10 cellular contexts compared by ENCODE assay signal in genomic region chr2:36708119-36708741, GRCh38. TPM values are rescaled to one million over a fixed set of nuclear protein-coding genes. Genes with fewer than 3 reads are reported as not detected.
DNase-seq lines count a peak whose midpoint lies in the region; ATAC-seq, FAIRE-seq and TF ChIP-seq lines count a peak whose summit lies in the region.
"Had no signal": no experiment of that assay in that cellular context is flagged by ENCODE, and none has a peak within 500 bp of the region (broad histone marks: within the 10 kb centered on the region; RNA-seq: fewer than 3 reads in every experiment).

No MANE protein-coding gene starts in this region.

- H3K23me2 ChIP-seq in H9 (ENCODE audit: insufficient read length, low read depth, low read length, poor library complexity, severe bottlenecking): no peaks in the 10 kb centered on the region

- H3K9me3 ChIP-seq in H9 (ENCODE audit: control insufficient read depth, low read depth, low read length) (no peaks in the 10 kb centered on the region), right cardiac atrium (ENCODE audit: control insufficient read depth, low read length) (no peaks in the 10 kb centered on the region)

- H3K27me3 ChIP-seq in H9 (ENCODE audit: insufficient read depth, low read length) (no peaks in the 10 kb centered on the region), right cardiac atrium (ENCODE audit: control insufficient read depth, insufficient read depth) (no peaks in the 10 kb centered on the region)

- H3K56ac ChIP-seq in H9 (ENCODE audit: insufficient read length, low read depth, low read length): no peak overlapping the region

- no peaks in the 10 kb centered on the region for H3K79me2 ChIP-seq in H9 (ENCODE audit: insufficient read depth, low read length)

- no peak overlapping the region for H2BK5ac ChIP-seq in H9 (ENCODE audit: insufficient read length, low read length)

- H3K27ac ChIP-seq in H9 (ENCODE audit: insufficient read length, low read depth, low read length) (no peak overlapping the region), right cardiac atrium (ENCODE audit: low read length) (peak overlapping the region; percentile 39)

- H3K9me3 Mint-ChIP-seq in H9: peaks cover 8 to 9% of the 10 kb centered on the region in 2 experiments; a peak in 4 of 5 replicates

- H4K91ac ChIP-seq in H9 (ENCODE audit: insufficient read length, low read depth, low read length): no peak overlapping the region

- no peaks in the 10 kb centered on the region for H3K79me1 ChIP-seq in H9 (ENCODE audit: insufficient read depth, low read depth, low read length, poor library complexity, severe bottlenecking)

- no peak overlapping the region for H3K9ac ChIP-seq in H9 (ENCODE audit: extremely low read depth, insufficient read length, low read length)

- no peak overlapping the region for H3K18ac ChIP-seq in H9 (ENCODE audit: insufficient read length, low read depth, low read length)

- no peak overlapping the region for H2BK15ac ChIP-seq in H9 (ENCODE audit: low read depth, low read length)

- no peak overlapping the region for H3K4me2 ChIP-seq in H9 (ENCODE audit: insufficient read depth, insufficient read length, low read length)

- H3T11ph ChIP-seq in H9 (ENCODE audit: low read length): no peak overlapping the region

- no peak for ATAC-seq in right cardiac atrium
- ATAC-seq: GM12878 had no signal

- no peak overlapping the region for H4K8ac ChIP-seq in H9 (replicated peaks; ENCODE audit: insufficient read length, low read depth, low read length)

- no peak overlapping the region for H2AFZ ChIP-seq in H9 (ENCODE audit: low read length)

- DNase-seq in H9 (no peak), amniotic stem cell (lab: John Stamatoyannopoulos, UW) (peak; percentile 68), right cardiac atrium (no peak), urothelium cell line (ENCODE audit: low spot score) (peak; percentile 44), NK-92 (lab: John Stamatoyannopoulos, UW; ENCODE audit: unreplicated experiment) (no peak), HUDEP-2 (lab: John Stamatoyannopoulos, UW; ENCODE audit: unreplicated experiment in 76 of 76) (no peak)
- no peak for DNase-seq in stimulated activated CD4-positive, alpha-beta T cell treated with anti-CD3 and anti-CD28 coated beads, Interleukin-4, amount 100 ng/mL, for 1 hour
- DNase-seq: activated CD4-positive, alpha-beta T cell treated with anti-CD3 and anti-CD28 coated beads for 4 hours; stimulated activated CD4-positive, alpha-beta T cell treated with anti-CD3 and anti-CD28 coated beads, Interleukin-15, amount 100 ng/mL, for 24 hours had no signal

- H3K27ac Mint-ChIP-seq in H9: peak overlapping the region in 1 of 3 experiments; percentile 3; a peak in 1 of 7 replicates

- no peak overlapping the region for H3K4ac ChIP-seq in H9 (ENCODE audit: low read depth, low read length)

- H4K20me1 ChIP-seq in H9 (ENCODE audit: control insufficient read depth, insufficient read depth, insufficient read length): no peaks in the 10 kb centered on the region

- no peak overlapping the region for H3K4me3 ChIP-seq in right cardiac atrium (ENCODE audit: low read length)
- H3K4me3 ChIP-seq: GM12878 had no signal

- H3K14ac ChIP-seq in H9 (ENCODE audit: insufficient read depth, low read length): no peak overlapping the region

- no peak overlapping the region for H3K4me3 Mint-ChIP-seq in H9

- no peak overlapping the region for H3K23ac ChIP-seq in H9 (ENCODE audit: insufficient read length, low read depth, low read length)

- peak; percentile 34 for TF ChIP-seq CTCF in H9 (conservative IDR thresholded peaks at IDR 0.05)

- H3K4me1 Mint-ChIP-seq in H9: peaks cover 16 to 18% of the 10 kb centered on the region in 2 experiments

- intact Hi-C loops in right cardiac atrium (cut with DNase I): no loop called here

- H3K36me3 Mint-ChIP-seq in H9 (ENCODE audit: insufficient read depth in 1 of 3, low read depth in 3 of 3): peaks cover 3 to 10% (median 4%) of the 10 kb centered on the region in 3 experiments; a peak in 6 of 7 replicates

- no peak for FAIRE-seq in urothelium cell line (lab: Jason Lieb, UNC)
- FAIRE-seq: GM12878 had no signal

- H2BK12ac ChIP-seq in H9 (ENCODE audit: insufficient read length, low read depth, low read length): no peak overlapping the region

- WGBS in H9 (ENCODE audit: extremely low coverage, insufficient read length, low lambda C conversion rate): no CpG with 5 or more reads among the region's 8 CpGs
- WGBS in right cardiac atrium: 58% methylated on average over 8 of the region's 8 CpGs

- no peaks in the 10 kb centered on the region for H3K27me3 Mint-ChIP-seq in H9 (ENCODE audit: low read depth)

- H4K5ac ChIP-seq in H9 (ENCODE audit: insufficient read length, low read depth, low read length): no peak overlapping the region

- H3K4me1 ChIP-seq in H9 (ENCODE audit: insufficient read depth, low read length): no peaks in the 10 kb centered on the region; the same call in 1 of the 2 replicates
- H3K4me1 ChIP-seq in right cardiac atrium (ENCODE audit: control insufficient read depth, insufficient read depth, low read length): peaks cover 11% of the 10 kb centered on the region

- H2BK120ac ChIP-seq in H9 (ENCODE audit: low read depth, low read length, poor library complexity, severe bottlenecking): no peak overlapping the region

- H2BK20ac ChIP-seq in H9 (ENCODE audit: low read depth, low read length, poor library complexity, severe bottlenecking): no peak overlapping the region

- no peak overlapping the region for H2AK5ac ChIP-seq in H9 (ENCODE audit: insufficient read length, low read length)

RNA-seq across cellular contexts. Expression of gene VIT, which starts 11.7 kb away (rescaled TPM):
- total RNA-seq in H9 (2021) (0.15 TPM in 1 of 2 replicates, not detected in the other), right cardiac atrium (10 to 100 TPM; 10.2 to 25.0 (median 16.2) TPM)
- polyA plus RNA-seq in right cardiac atrium: 11.7 TPM
- total RNA-seq: GM12878 had no signal

Comparison
In these comparisons a context has a peak if more than half of its experiments do, and no peak if none do; other contexts are left out.
1. DNase-seq: peak in amniotic stem cell (single experiment) and urothelium cell line (single experiment); none in H9 (single experiment), right cardiac atrium (0 of 3), NK-92 (single experiment), HUDEP-2 (0 of 76) and stimulated activated CD4-positive, alpha-beta T cell treated with anti-CD3 and anti-CD28 coated beads, Interleukin-4, amount 100 ng/mL, for 1 hour (single experiment).